ENCODE assay signal across 8 cellular contexts in the genomic region with DNA sequence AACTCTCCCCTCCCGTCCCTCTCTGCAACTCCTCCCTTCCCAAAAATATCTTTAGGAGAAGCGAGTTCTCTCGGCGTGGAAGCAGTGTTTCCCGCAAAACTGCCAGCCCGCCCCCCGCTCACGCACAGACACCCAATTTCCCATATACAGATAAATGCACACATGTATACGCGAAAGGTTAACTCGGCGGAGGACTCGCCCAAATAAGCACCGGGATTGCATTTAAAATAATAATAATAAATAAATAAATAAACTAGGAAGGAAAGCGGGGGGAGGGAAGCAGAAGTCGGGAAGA.
DNase-seq lines count a peak whose midpoint lies in the region; ATAC-seq, FAIRE-seq and TF ChIP-seq lines count a peak whose summit lies in the region.

No MANE protein-coding gene starts in this region.

- H2AFZ ChIP-seq in HepG2 (ENCODE audit: low read length) = no peak overlapping the region

- H4K20me1 ChIP-seq in HepG2 (ENCODE audit: insufficient read depth, low read length) = peaks cover 3% of the 10 kb centered on the region; the same call in 1 of the 2 replicates

- 10% methylated on average over 16 of the region's 16 CpGs for WGBS in HepG2 (ENCODE audit: low lambda C conversion rate)

- H3K4me3 Mint-ChIP-seq in activated CD4-positive, alpha-beta T cell treated with anti-CD3 and anti-CD28 coated beads, Interleukin-2, amount 10 ng/mL, durations not matched to agents 7 days and 5 days = peak overlapping the region; percentile 80

- CTCF ChIA-PET in activated CD4-positive, alpha-beta T cell treated with anti-CD3 and anti-CD28 coated beads, Interleukin-2, amount 10 ng/mL, durations not matched to agents 7 days and 5 days (lab: Charles Lee) = interaction anchor here (1.0 to 1.8 kb wide), 4 partner anchors 10 to 209 kb away, joined by 3 to 6 read pairs (median 4); no protein-coding TSS in a partner anchor
- CTCF ChIA-PET in HepG2 (lab: Yijun Ruan, JAX; ENCODE audit: low intra/inter-chr PET ratio, low total read pairs) = no interaction called here

- peaks cover 0 to 5% of the 10 kb centered on the region in 2 experiments; a peak in 2 of 5 replicates for H3K36me3 ChIP-seq in HepG2 (replicated peaks in 1 of 2; ENCODE audit: control insufficient read depth in 1 of 2, insufficient read depth in 2 of 2, low read length in 2 of 2)
- H3K36me3 ChIP-seq in thoracic aorta = no peaks in the 10 kb centered on the region

- H3K9me3 ChIP-seq in HepG2 (ENCODE audit: low read length) (no peaks in the 10 kb centered on the region), thoracic aorta (no peaks in the 10 kb centered on the region)

- peak overlapping the region; percentile 100 for H3K4me2 ChIP-seq in HepG2 (ENCODE audit: low read depth, low read length)

- H3K36me3 Mint-ChIP-seq in activated CD4-positive, alpha-beta T cell treated with anti-CD3 and anti-CD28 coated beads, Interleukin-2, amount 10 ng/mL, durations not matched to agents 7 days and 5 days (ENCODE audit: low read depth) = peaks cover 13% of the 10 kb centered on the region

- TF ChIP-seq CTCF in astrocyte of the cerebellum (IDR thresholded peaks at IDR 0.05; ENCODE audit: low read depth, low read length, missing control alignments) (no peak), HepG2 (CRISPR knock-in tag; IDR thresholded peaks at IDR 0.05) (no peak), thoracic aorta (IDR thresholded peaks at IDR 0.05) (no peak)

- BruUV-seq in HepG2 (replicated peaks; lab: Mats Ljungman, UMichigan) = no TSS peak

- peak overlapping the region; percentile 63 for H3K27ac Mint-ChIP-seq in activated CD4-positive, alpha-beta T cell treated with anti-CD3 and anti-CD28 coated beads, Interleukin-2, amount 10 ng/mL, durations not matched to agents 7 days and 5 days

- POLR2A ChIA-PET in activated CD4-positive, alpha-beta T cell treated with anti-CD3 and anti-CD28 coated beads, Interleukin-2, amount 10 ng/mL, durations not matched to agents 7 days and 5 days (lab: Charles Lee) = no interaction called here
- POLR2A ChIA-PET in HepG2 (lab: Yijun Ruan, JAX) = interaction anchor here (1.2 kb wide), 1 partner anchor 8 kb away, joined by 3 read pairs; no protein-coding TSS in a partner anchor

- no peak overlapping the region for H3K9ac ChIP-seq in HepG2 (ENCODE audit: insufficient read depth, low read depth, low read length)

- H3K27me3 ChIP-seq in HepG2 (ENCODE audit: control insufficient read depth in 1 of 2, insufficient read depth in 2 of 2, low read length in 2 of 2) = peaks cover 0 to 6% of the 10 kb centered on the region in 2 experiments; a peak in 3 of 5 replicates
- H3K27me3 ChIP-seq in thoracic aorta (replicated peaks; ENCODE audit: insufficient read depth) = no peaks in the 10 kb centered on the region

- no peaks in the 10 kb centered on the region for H3K79me2 ChIP-seq in HepG2 (ENCODE audit: insufficient read depth, low read length)

- no peak overlapping the region for H3K27ac ChIP-seq in HepG2 (ENCODE audit: extremely low read length, insufficient read depth, low read length)
- no peak overlapping the region for H3K27ac ChIP-seq in thoracic aorta

- intact Hi-C loops in HepG2 (cut with micrococcal nuclease; ENCODE audit: unreplicated experiment) = loop anchor here (2.0 kb wide), 1 partner anchor 15 kb away; no protein-coding TSS in a partner anchor

- TF ChIP-seq POLR2A in HepG2 (IDR thresholded peaks at IDR 0.05; ENCODE audit: insufficient read depth in 1 of 2, low read depth in 2 of 2, low read length in 2 of 2) = no peak

- peaks cover 2% of the 10 kb centered on the region for H3K27me3 Mint-ChIP-seq in activated CD4-positive, alpha-beta T cell treated with anti-CD3 and anti-CD28 coated beads, Interleukin-2, amount 10 ng/mL, durations not matched to agents 7 days and 5 days

- FAIRE-seq in HepG2 (lab: Jason Lieb, UNC) = no peak

- in situ Hi-C loops in astrocyte of the cerebellum (cut with HindIII; ENCODE audit: low sequenced_read_pairs) = no loop called here
- in situ Hi-C loops in HepG2 (cut with HindIII; ENCODE audit: extremely low pct_ligation_motif_present, low pct_unique_long_range_greater_than_20kb) = no loop called here

- peaks cover 35% of the 10 kb centered on the region for H3K4me1 Mint-ChIP-seq in activated CD4-positive, alpha-beta T cell treated with anti-CD3 and anti-CD28 coated beads, Interleukin-2, amount 10 ng/mL, durations not matched to agents 7 days and 5 days

- peak; percentile 6 for ATAC-seq in HepG2
- ATAC-seq in thoracic aorta (ENCODE audit: insufficient number of reproducible peaks, low FRiP score, low read depth) = no peak
- ATAC-seq in HG03439 (IDR thresholded peaks at IDR 0.05; ENCODE audit: unreplicated experiment) = no peak

- H3K4me1 ChIP-seq in HepG2 (ENCODE audit: insufficient read depth, low read length) (peaks cover 11% of the 10 kb centered on the region; the same call in 1 of the 2 replicates), thoracic aorta (ENCODE audit: control insufficient read depth in 1 of 2, low read depth in 2 of 2) (peaks cover 5% of the 10 kb centered on the region in 2 donors)

- TF ChIP-seq EP300 in HepG2 (IDR thresholded peaks at IDR 0.05; ENCODE audit: low read depth in 2 of 2, low read length in 2 of 2) (no peak), HepG2 (CRISPR knock-in tag; IDR thresholded peaks at IDR 0.05; ENCODE audit: borderline replicate concordance) (no peak)

- H3K4me3 ChIP-seq in astrocyte of the cerebellum (ENCODE audit: low read depth, low read length) (peak overlapping the region; percentile 46), HepG2 (replicated peaks in 1 of 3; ENCODE audit: insufficient read depth in 1 of 3, low read depth in 2 of 3, low read length in 3 of 3) (peak overlapping the region; percentile 55 to 71 (median 58)), thoracic aorta (peak overlapping the region; percentile 82)

- no peak for TF ChIP-seq RAD21 in HepG2 (CRISPR knock-in tag; IDR thresholded peaks at IDR 0.05)

- DNase-seq in activated CD4-positive, alpha-beta T cell treated with anti-CD3 and anti-CD28 coated beads, Interleukin-2, amount 10 ng/mL, durations not matched to agents 7 days and 5 days = no peak
- no peak for DNase-seq in activated CD4-positive, alpha-beta T cell treated with anti-CD3 and anti-CD28 coated beads, Interleukin-2, amount 50 U/mL, for 4 hours
- DNase-seq in astrocyte of the cerebellum (ENCODE audit: low read depth) (no peak), HepG2 (ENCODE audit: low spot score) (no peak), thoracic aorta (ENCODE audit: low spot score) (no peak), SHP77 treated with DMSO at 0.1 percent for 48 hours (lab: John Stamatoyannopoulos, UW) (no peak), medulla oblongata (ENCODE audit: extremely low spot score) (no peak)

- H3K9me3 Mint-ChIP-seq in activated CD4-positive, alpha-beta T cell treated with anti-CD3 and anti-CD28 coated beads, Interleukin-2, amount 10 ng/mL, durations not matched to agents 7 days and 5 days = no peaks in the 10 kb centered on the region

TF ChIP-seq in HepG2, 621 proteins besides CTCF, POLR2A, EP300 and RAD21 (continues in another document):
- TF ChIP-seq, protein P1, sequence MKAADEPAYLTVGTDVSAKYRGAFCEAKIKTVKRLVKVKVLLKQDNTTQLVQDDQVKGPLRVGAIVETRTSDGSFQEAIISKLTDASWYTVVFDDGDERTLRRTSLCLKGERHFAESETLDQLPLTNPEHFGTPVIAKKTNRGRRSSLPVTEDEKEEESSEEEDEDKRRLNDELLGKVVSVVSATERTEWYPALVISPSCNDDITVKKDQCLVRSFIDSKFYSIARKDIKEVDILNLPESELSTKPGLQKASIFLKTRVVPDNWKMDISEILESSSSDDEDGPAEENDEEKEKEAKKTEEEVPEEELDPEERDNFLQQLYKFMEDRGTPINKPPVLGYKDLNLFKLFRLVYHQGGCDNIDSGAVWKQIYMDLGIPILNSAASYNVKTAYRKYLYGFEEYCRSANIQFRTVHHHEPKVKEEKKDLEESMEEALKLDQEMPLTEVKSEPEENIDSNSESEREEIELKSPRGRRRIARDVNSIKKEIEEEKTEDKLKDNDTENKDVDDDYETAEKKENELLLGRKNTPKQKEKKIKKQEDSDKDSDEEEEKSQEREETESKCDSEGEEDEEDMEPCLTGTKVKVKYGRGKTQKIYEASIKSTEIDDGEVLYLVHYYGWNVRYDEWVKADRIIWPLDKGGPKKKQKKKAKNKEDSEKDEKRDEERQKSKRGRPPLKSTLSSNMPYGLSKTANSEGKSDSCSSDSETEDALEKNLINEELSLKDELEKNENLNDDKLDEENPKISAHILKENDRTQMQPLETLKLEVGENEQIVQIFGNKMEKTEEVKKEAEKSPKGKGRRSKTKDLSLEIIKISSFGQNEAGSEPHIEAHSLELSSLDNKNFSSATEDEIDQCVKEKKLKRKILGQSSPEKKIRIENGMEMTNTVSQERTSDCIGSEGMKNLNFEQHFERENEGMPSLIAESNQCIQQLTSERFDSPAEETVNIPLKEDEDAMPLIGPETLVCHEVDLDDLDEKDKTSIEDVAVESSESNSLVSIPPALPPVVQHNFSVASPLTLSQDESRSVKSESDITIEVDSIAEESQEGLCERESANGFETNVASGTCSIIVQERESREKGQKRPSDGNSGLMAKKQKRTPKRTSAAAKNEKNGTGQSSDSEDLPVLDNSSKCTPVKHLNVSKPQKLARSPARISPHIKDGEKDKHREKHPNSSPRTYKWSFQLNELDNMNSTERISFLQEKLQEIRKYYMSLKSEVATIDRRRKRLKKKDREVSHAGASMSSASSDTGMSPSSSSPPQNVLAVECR (CRISPR knock-in tag; IDR thresholded peaks at IDR 0.05; ENCODE audit: borderline replicate concordance) = peak; percentile 3; the same call in 1 of the 2 replicates
- TF ChIP-seq JUNB (CRISPR knock-in tag; IDR thresholded peaks at IDR 0.05; ENCODE audit: borderline replicate concordance) (no peak), SRSF1 (optimal IDR thresholded peaks at IDR 0.05; ENCODE audit: low read depth, low read length) (peak; percentile 4), ZNF24 (IDR thresholded peaks at IDR 0.05) (no peak)
- TF ChIP-seq, protein P2, sequence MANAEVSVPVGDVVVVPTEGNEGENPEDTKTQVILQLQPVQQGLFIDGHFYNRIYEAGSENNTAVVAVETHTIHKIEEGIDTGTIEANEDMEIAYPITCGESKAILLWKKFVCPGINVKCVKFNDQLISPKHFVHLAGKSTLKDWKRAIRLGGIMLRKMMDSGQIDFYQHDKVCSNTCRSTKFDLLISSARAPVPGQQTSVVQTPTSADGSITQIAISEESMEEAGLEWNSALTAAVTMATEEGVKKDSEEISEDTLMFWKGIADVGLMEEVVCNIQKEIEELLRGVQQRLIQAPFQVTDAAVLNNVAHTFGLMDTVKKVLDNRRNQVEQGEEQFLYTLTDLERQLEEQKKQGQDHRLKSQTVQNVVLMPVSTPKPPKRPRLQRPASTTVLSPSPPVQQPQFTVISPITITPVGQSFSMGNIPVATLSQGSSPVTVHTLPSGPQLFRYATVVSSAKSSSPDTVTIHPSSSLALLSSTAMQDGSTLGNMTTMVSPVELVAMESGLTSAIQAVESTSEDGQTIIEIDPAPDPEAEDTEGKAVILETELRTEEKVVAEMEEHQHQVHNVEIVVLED (CRISPR knock-in tag; IDR thresholded peaks at IDR 0.05; ENCODE audit: borderline replicate concordance) = no peak
